In the genomic region with DNA sequence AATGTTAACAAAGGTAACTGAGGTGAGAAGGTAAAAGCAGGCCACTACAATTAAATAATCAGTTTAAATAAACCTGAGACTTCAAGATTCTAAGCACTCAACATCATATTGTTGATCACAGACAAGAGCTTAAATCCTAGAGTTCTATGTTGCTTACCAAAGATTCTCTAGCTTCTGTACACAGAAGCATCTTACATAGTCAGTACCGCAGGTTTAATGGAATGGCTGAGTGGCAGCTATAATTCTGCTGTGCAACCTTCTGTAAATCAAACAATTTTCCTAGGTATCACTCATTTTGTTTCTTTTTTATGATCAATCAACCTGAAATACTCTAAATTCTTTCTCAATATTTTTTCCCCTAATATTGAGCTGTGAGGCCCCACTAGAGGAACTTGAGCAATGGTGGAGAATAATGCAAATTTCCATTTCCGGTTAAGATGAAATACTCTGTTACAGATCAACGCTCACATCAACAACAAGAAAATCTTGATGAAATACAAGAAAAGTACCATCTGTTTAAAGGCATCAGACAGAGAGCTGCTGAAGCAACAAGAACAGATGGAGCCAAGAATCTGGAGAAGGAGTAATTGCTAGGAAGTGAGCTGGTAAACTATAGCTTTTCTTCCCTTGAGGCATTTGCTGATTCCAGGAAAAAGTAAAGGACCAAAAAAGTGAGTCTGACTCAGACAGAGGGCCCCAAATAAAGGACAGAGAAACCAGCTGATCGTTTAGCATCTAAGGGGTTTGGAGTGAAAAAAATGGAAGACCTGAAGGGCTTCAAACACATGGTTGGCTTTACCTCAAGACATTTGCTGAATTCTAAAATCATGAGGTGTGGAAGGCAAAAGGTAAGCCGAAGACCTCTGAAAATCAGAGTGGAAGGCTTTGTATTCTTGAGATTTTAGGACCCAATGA, we compare ENCODE assay signal across 9 cellular contexts.
DNase-seq lines count a peak whose midpoint lies in the region; ATAC-seq and TF ChIP-seq lines count a peak whose summit lies in the region.
"Had no signal": no experiment of that assay in that cellular context is flagged by ENCODE, and none has a peak within 500 bp of the region (broad histone marks: within the 10 kb centered on the region; RNA-seq: fewer than 3 reads in every experiment).

No MANE protein-coding gene starts in this region.

- no peak for TF ChIP-seq CTCF in GM12865 (IDR thresholded peaks at IDR 0.05; ENCODE audit: insufficient read depth, low read depth, low read length, missing control alignments)
- no peak for TF ChIP-seq CTCF in RWPE1 (conservative IDR thresholded peaks at IDR 0.05; ENCODE audit: low read depth)

- CTCF ChIA-PET in RWPE1 (lab: Yijun Ruan, JAX), result interaction anchor here (0.7 kb wide), 1 partner anchor 537 kb away, joined by 3 read pairs; no protein-coding TSS in a partner anchor

- POLR2A ChIA-PET in RWPE1 (lab: Yijun Ruan, JAX; ENCODE audit: low non-redundant PET), result no interaction called here

- peak; percentile 96 for ATAC-seq in GM21447 (IDR thresholded peaks at IDR 0.05; ENCODE audit: unreplicated experiment)
- ATAC-seq in HG03457 (IDR thresholded peaks at IDR 0.05; ENCODE audit: unreplicated experiment), result peak; percentile 91

- no peak overlapping the region for H3K4me3 ChIP-seq in GM12865 (ENCODE audit: low read depth, low read length)

- DNase-seq in GM12865 (ENCODE audit: low read depth) (peak; percentile 52), fibroblast of the conjunctiva (ENCODE audit: low read depth) (peak; percentile 35), RWPE1 (ENCODE audit: low spot score) (no peak), COLO829 (ENCODE audit: low spot score) (no peak), SIG-M5 treated with dmso at 0.1 percent for 504 hours (lab: John Stamatoyannopoulos, UW; ENCODE audit: unreplicated experiment) (no peak)
- no peak for DNase-seq in activated CD4-positive, alpha-beta T cell treated with anti-CD3 and anti-CD28 coated beads for 48 hours
- DNase-seq: right cardiac atrium had no signal

- no peak overlapping the region for H3K27ac ChIP-seq in RWPE1

Comparison
In these comparisons a context has a peak if more than half of its experiments do, and no peak if none do; other contexts are left out.
1. DNase-seq: peak in GM12865 (single experiment) and fibroblast of the conjunctiva (single experiment); none in activated CD4-positive, alpha-beta T cell treated with anti-CD3 and anti-CD28 coated beads for 48 hours (single experiment), RWPE1 (single experiment), COLO829 (single experiment) and SIG-M5 treated with dmso at 0.1 percent for 504 hours (single experiment).